1 cellular context compared by ENCODE assay signal in genomic region chr3:123641084-123641462, GRCh38.
TF ChIP-seq lines count a peak whose summit lies in the region.

No MANE protein-coding gene starts in this region.

TF ChIP-seq in WTC11, 78 proteins besides CTCF, POLR2A, EP300 and RAD21:
- TF ChIP-seq ZNF232 (CRISPR knock-in tag; IDR thresholded peaks at IDR 0.05) (no peak), ZNF512 (CRISPR knock-in tag; IDR thresholded peaks at IDR 0.05; ENCODE audit: borderline replicate concordance) (no peak), PRDM15 (CRISPR knock-in tag; IDR thresholded peaks at IDR 0.05) (no peak), ZNF317 (CRISPR knock-in tag; IDR thresholded peaks at IDR 0.05; ENCODE audit: borderline replicate concordance, low read depth) (no peak), SMAD4 (CRISPR knock-in tag; IDR thresholded peaks at IDR 0.05) (no peak), ZNF416 (CRISPR knock-in tag; IDR thresholded peaks at IDR 0.05) (no peak), ERG (CRISPR knock-in tag; IDR thresholded peaks at IDR 0.05) (no peak), ATF1 (CRISPR knock-in tag; IDR thresholded peaks at IDR 0.05) (no peak), TCF7 (CRISPR knock-in tag; IDR thresholded peaks at IDR 0.05; ENCODE audit: low read depth) (no peak), SMAD3 (CRISPR knock-in tag; IDR thresholded peaks at IDR 0.05; ENCODE audit: borderline replicate concordance) (no peak), ZNF532 (CRISPR knock-in tag; IDR thresholded peaks at IDR 0.05; ENCODE audit: borderline replicate concordance) (no peak), TP53 (CRISPR knock-in tag; IDR thresholded peaks at IDR 0.05) (no peak), KAT7 (CRISPR knock-in tag; IDR thresholded peaks at IDR 0.05; ENCODE audit: borderline replicate concordance) (no peak), ETV6 (CRISPR knock-in tag; IDR thresholded peaks at IDR 0.05) (no peak), ZNF138 (CRISPR knock-in tag; conservative IDR thresholded peaks at IDR 0.05) (no peak), MYBL2 (CRISPR knock-in tag; IDR thresholded peaks at IDR 0.05) (no peak), EMX1 (CRISPR knock-in tag; IDR thresholded peaks at IDR 0.05) (no peak), GRHL2 (CRISPR knock-in tag; IDR thresholded peaks at IDR 0.05; ENCODE audit: insufficient replicate concordance, severe bottlenecking) (no peak)
